ENCODE assay signal across 12 cellular contexts in the genomic region with DNA sequence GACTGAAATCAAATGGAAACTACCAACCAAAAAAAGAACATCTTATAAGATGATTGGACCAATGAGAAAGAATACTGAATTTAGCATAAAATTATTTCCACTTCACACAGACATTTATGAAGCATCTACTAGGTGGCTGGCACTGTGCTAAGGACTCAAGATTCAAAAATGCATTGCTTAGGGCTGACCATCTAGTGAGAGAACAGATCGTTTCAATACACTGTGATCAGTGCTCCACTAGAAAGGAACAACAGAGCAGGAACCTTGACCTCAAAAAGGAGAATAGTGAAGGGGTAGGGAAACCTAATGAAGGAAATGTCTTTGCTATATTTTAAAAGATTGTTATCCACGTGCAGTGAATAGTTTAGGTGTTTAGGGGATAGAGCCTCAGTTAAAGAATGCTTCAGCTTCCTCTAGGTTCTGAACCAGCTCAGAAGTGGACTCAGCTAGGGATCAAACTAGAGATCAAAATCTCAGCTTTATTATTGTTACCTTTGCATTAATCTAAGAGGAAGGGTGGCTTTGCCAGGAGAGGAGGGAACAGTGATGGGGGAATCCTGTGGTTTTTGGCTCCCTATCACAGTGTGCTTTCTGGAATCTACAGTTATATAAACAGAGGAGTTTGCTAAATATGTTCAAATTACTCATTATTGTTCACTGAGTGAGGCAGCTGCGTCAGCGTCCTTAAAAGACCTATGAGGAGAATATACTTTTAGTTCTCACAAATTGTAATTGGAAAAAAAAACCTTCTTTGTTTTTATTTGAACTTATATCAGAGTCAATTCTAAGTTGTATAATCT. TPM values are rescaled to one million over a fixed set of nuclear protein-coding genes. Genes with fewer than 3 reads are reported as not detected.
DNase-seq lines count a peak whose midpoint lies in the region; ATAC-seq and TF ChIP-seq lines count a peak whose summit lies in the region.
"Had no signal": no experiment of that assay in that cellular context is flagged by ENCODE, and none has a peak within 500 bp of the region (broad histone marks: within the 10 kb centered on the region; RNA-seq: fewer than 3 reads in every experiment).

No MANE protein-coding gene starts in this region.

- TF ChIP-seq CTCF in mucosa of descending colon (IDR thresholded peaks at IDR 0.05) (no peak), GM13977 (IDR thresholded peaks at IDR 0.05; ENCODE audit: extremely low read depth, insufficient read depth, missing control alignments) (no peak)

- intact Hi-C loops in mucosa of descending colon (cut with DNase I, micrococcal nuclease) = no loop called here

- in situ Hi-C loops in GM13977 (cut with MboI; ENCODE audit: low pct_unique_long_range_greater_than_20kb, low sequenced_read_pairs, unreplicated experiment) = no loop called here

- H3K9me3 ChIP-seq in mucosa of descending colon = no peaks in the 10 kb centered on the region

- H3K4me1 ChIP-seq in mucosa of descending colon (ENCODE audit: low read depth) = no peaks in the 10 kb centered on the region

- DNase-seq in AG08396 (ENCODE audit: low spot score) = peak; percentile 63
- peak; percentile 68 for DNase-seq in HS-5 (ENCODE audit: low read depth)
- peak; percentile 80 for DNase-seq in astrocyte of the hippocampus (ENCODE audit: low read depth, low spot score)
- DNase-seq in mucosa of descending colon = peak in 1 of 3 donors; percentile 16
- no peak for DNase-seq in GM13977 (ENCODE audit: low spot score)
- DNase-seq in NCI-H2029 (lab: John Stamatoyannopoulos, UW) = no peak
- no peak for DNase-seq in medulla oblongata (ENCODE audit: extremely low spot score)
- no peak for DNase-seq in activated CD4-positive, alpha-beta T cell treated with anti-CD3 and anti-CD28 coated beads for 1 hour
- DNase-seq: activated CD4-positive, alpha-beta memory T cell treated with anti-CD3 and anti-CD28 coated beads for 36 hours; erythroblast; KBM-7; SW 1271 had no signal

- peak; percentile 23 for ATAC-seq in mucosa of descending colon

- no peaks in the 10 kb centered on the region for H3K36me3 ChIP-seq in mucosa of descending colon (ENCODE audit: low read depth)

- no peak overlapping the region for H3K4me3 ChIP-seq in mucosa of descending colon

RNA-seq across cellular contexts. Expression of a gene that starts 16.2 kb away (rescaled TPM):
- total RNA-seq in mucosa of descending colon = 1 to 10 TPM; 2.7 to 7.1 (median 4.4) TPM

RNA-seq across cellular contexts. Expression of a gene that starts 46.4 kb away (rescaled TPM):
- 1 to 10 TPM; 1.1 to 1.5 (median 1.1) TPM for total RNA-seq in mucosa of descending colon

Comparison
In these comparisons a context has a peak if more than half of its experiments do, and no peak if none do; other contexts are left out.
1. DNase-seq: peak in AG08396 (single experiment), HS-5 (single experiment) and astrocyte of the hippocampus (single experiment); none in GM13977 (single experiment), NCI-H2029 (single experiment), medulla oblongata (single experiment) and activated CD4-positive, alpha-beta T cell treated with anti-CD3 and anti-CD28 coated beads for 1 hour (single experiment).